In genomic region chr7:69906309-69906995, GRCh38 we compare ENCODE assay signal across 12 cellular contexts.
DNase-seq lines count a peak whose midpoint lies in the region; ATAC-seq and TF ChIP-seq lines count a peak whose summit lies in the region.
"Had no signal": no experiment of that assay in that cellular context is flagged by ENCODE, and none has a peak within 500 bp of the region (broad histone marks: within the 10 kb centered on the region; RNA-seq: fewer than 3 reads in every experiment).

No MANE protein-coding gene starts in this region.

- H3K4me1 ChIP-seq in right atrium auricular region: no peaks in the 10 kb centered on the region

- peaks cover 41% of the 10 kb centered on the region for H3K79me2 ChIP-seq in neural cell (replicated peaks; ENCODE audit: insufficient read depth, low read length)
- H3K79me2 ChIP-seq: parathyroid adenoma had no signal

- H3K27me3 ChIP-seq in neural cell (ENCODE audit: insufficient read depth, low read depth, low read length) (no peaks in the 10 kb centered on the region), right atrium auricular region (no peaks in the 10 kb centered on the region)

- peaks cover 7% of the 10 kb centered on the region for H4K20me1 ChIP-seq in neural cell (ENCODE audit: insufficient read depth)

- no peak overlapping the region for H2AFZ ChIP-seq in neural cell (ENCODE audit: low read depth, low read length)
- H2AFZ ChIP-seq: parathyroid adenoma had no signal

- H3K36me3 ChIP-seq in neural cell (ENCODE audit: insufficient read depth, low read length) (no peaks in the 10 kb centered on the region), right atrium auricular region (no peaks in the 10 kb centered on the region)

- ATAC-seq in GM21515 (IDR thresholded peaks at IDR 0.05; ENCODE audit: unreplicated experiment) (peak; percentile 81), HG03432 (IDR thresholded peaks at IDR 0.05; ENCODE audit: unreplicated experiment) (peak; percentile 96)

- H3K4me3 ChIP-seq in neural cell (ENCODE audit: low read length): peak overlapping the region; percentile 27
- no peak overlapping the region for H3K4me3 ChIP-seq in right atrium auricular region

- H3K9ac ChIP-seq in neural cell (ENCODE audit: low read length): no peak overlapping the region
- H3K9ac ChIP-seq: parathyroid adenoma had no signal

- no peak overlapping the region for H3K4me2 ChIP-seq in neural cell (ENCODE audit: low read length)

- H3K27ac ChIP-seq in neural cell (ENCODE audit: low read length): no peak overlapping the region
- no peak overlapping the region for H3K27ac ChIP-seq in right atrium auricular region
- H3K27ac ChIP-seq: HL-60, parathyroid adenoma had no signal

- TF ChIP-seq EP300 in neural cell (conservative IDR thresholded peaks at IDR 0.05; ENCODE audit: poor library complexity, severe bottlenecking): no peak

- H3K9me3 ChIP-seq in neural cell (ENCODE audit: low read length): no peaks in the 10 kb centered on the region
- peaks cover 0 to 5% of the 10 kb centered on the region in 2 donors for H3K9me3 ChIP-seq in right atrium auricular region

- H3K9me2 ChIP-seq in neural cell (ENCODE audit: insufficient read depth, low read length): no peaks in the 10 kb centered on the region

- TF ChIP-seq CTCF in neural cell (IDR thresholded peaks at IDR 0.05; ENCODE audit: poor library complexity, severe bottlenecking): no peak
- TF ChIP-seq CTCF in right atrium auricular region (IDR thresholded peaks at IDR 0.05): no peak

- DNase-seq in NCI-H1417 (lab: John Stamatoyannopoulos, UW): peak; percentile 18 to 55 (median 23)
- DNase-seq in NCI-H1417 treated with DMSO at 0.1 percent for 48 hours (lab: John Stamatoyannopoulos, UW): no peak
- DNase-seq in SKM-1 (lab: John Stamatoyannopoulos, UW; ENCODE audit: unreplicated experiment): no peak
- no peak for DNase-seq in right atrium auricular region (ENCODE audit: low spot score)
- DNase-seq in NCI-H146 (lab: John Stamatoyannopoulos, UW): no peak
- DNase-seq: activated naive CD8-positive, alpha-beta T cell treated with anti-CD3 and anti-CD28 coated beads, Interleukin-2, amount 10 ng/mL, durations not matched to agents 7 days and 5 days; SHP77 had no signal

- no peak for TF ChIP-seq RAD21 in neural cell (conservative IDR thresholded peaks at IDR 0.05)

- no peaks in the 10 kb centered on the region for H3F3A ChIP-seq in neural cell (ENCODE audit: insufficient read depth, low read length, poor library complexity, severe bottlenecking)

TF ChIP-seq in neural cell, 6 proteins besides CTCF, POLR2A, EP300 and RAD21:
- TF ChIP-seq EZH2 (IDR thresholded peaks at IDR 0.05; ENCODE audit: borderline replicate concordance, insufficient read depth, low read length, poor library complexity, severe bottlenecking): no peak
- TF ChIP-seq POLR2AphosphoS5 (IDR thresholded peaks at IDR 0.05): peak; percentile 25

Comparison
In these comparisons a context has a peak if more than half of its experiments do, and no peak if none do; other contexts are left out.
1. DNase-seq: peak in NCI-H1417 (3 of 3); none in NCI-H1417 treated with DMSO at 0.1 percent for 48 hours (single experiment), SKM-1 (single experiment), right atrium auricular region (single experiment) and NCI-H146 (single experiment).